In the genomic region with DNA sequence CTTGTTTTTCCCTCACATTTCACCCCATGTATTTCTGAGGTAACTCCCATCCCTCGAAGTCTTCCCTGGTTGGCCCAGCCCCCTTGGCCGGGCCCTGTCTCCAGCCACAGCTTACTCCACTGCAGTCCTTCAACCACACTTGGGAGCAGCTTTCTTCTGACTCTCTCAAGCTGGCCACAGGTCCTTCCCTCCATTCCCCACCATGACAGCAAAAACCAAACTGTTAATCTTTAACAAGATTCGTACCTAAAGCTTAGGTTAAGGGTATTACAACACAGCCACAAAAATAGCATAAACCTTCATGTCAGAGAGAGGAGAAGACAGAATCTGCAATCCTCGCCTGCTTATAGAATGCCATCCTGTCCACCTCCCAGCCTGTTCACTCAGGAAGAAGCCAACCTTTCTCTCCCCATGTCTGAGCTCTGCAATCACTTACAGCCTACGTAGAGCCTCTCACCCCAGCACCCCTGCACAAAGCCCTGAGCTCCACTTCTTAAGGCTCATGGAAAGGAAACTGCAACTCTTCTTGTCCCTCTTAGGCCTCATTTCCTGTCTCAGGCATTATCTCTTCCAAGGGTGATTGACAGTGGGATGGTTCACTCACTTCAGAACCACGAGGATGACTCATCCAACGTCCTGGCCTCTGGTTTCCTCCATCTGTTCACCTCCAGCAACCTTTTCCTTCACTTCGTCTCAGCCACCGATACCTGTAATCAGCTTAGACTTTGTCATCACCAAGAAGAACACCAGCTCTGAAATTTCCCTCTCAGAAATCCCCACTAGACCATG, we compare ENCODE assay signal across 7 cellular contexts.
A peak's percentile ranks its signal among the peaks of the same experiment; 100 is the strongest.
DNase-seq lines count a peak whose midpoint lies in the region; ATAC-seq lines count a peak whose summit lies in the region.

No MANE protein-coding gene starts in this region.

- H3K4me3 Mint-ChIP-seq in activated T-cell treated with anti-CD3 and anti-CD28 coated beads, Interleukin-2, amount 50 U/mL, for 72 hours = peak overlapping the region; percentile 79 to 83
- H3K4me3 Mint-ChIP-seq in naive thymus-derived CD8-positive, alpha-beta T cell = peak overlapping the region in 1 of 10 donors; percentile 5

- ATAC-seq in GM19023 (IDR thresholded peaks at IDR 0.05; ENCODE audit: unreplicated experiment) (peak; percentile 88), HG02938 (IDR thresholded peaks at IDR 0.05; ENCODE audit: unreplicated experiment) (peak; percentile 90)
- peak; percentile 90 to 91 for ATAC-seq in activated T-cell treated with anti-CD3 and anti-CD28 coated beads, Interleukin-2, amount 50 U/mL, for 72 hours (replicated peaks in 1 of 2)
- peak; percentile 30 to 53 for ATAC-seq in naive thymus-derived CD8-positive, alpha-beta T cell

- peak; percentile 3 for DNase-seq in NCI-H510A (lab: John Stamatoyannopoulos, UW)
- peak; percentile 78 to 89 for DNase-seq in activated T-cell treated with anti-CD3 and anti-CD28 coated beads, Interleukin-2, amount 50 U/mL, for 72 hours
- DNase-seq in naive thymus-derived CD8-positive, alpha-beta T cell = no peak
- no peak for DNase-seq in cerebellum (ENCODE audit: low spot score)
- no peak for DNase-seq in pons (ENCODE audit: low spot score)

- H3K4me1 Mint-ChIP-seq in activated T-cell treated with anti-CD3 and anti-CD28 coated beads, Interleukin-2, amount 50 U/mL, for 72 hours (ENCODE audit: low read depth) = peaks cover 83% of the 10 kb centered on the region
- peaks cover 11 to 16% (median 14%) of the 10 kb centered on the region in 4 donors for H3K4me1 Mint-ChIP-seq in naive thymus-derived CD8-positive, alpha-beta T cell

- peak overlapping the region; percentile 93 for H3K27ac Mint-ChIP-seq in activated T-cell treated with anti-CD3 and anti-CD28 coated beads, Interleukin-2, amount 50 U/mL, for 72 hours
- H3K27ac Mint-ChIP-seq in naive thymus-derived CD8-positive, alpha-beta T cell = peak overlapping the region in 7 of 10 donors; percentile 21 to 82 (median 60)

- H3K27me3 Mint-ChIP-seq in activated T-cell treated with anti-CD3 and anti-CD28 coated beads, Interleukin-2, amount 50 U/mL, for 72 hours (ENCODE audit: low read depth) = no peaks in the 10 kb centered on the region
- H3K27me3 Mint-ChIP-seq in naive thymus-derived CD8-positive, alpha-beta T cell = no peaks in the 10 kb centered on the region

- POLR2A ChIA-PET in naive thymus-derived CD8-positive, alpha-beta T cell (lab: Charles Lee) = no interaction called here

- peaks cover 10 to 13% of the 10 kb centered on the region in 2 donors for H3K36me3 Mint-ChIP-seq in activated T-cell treated with anti-CD3 and anti-CD28 coated beads, Interleukin-2, amount 50 U/mL, for 72 hours (ENCODE audit: insufficient read depth in 2 of 2)
- H3K36me3 Mint-ChIP-seq in naive thymus-derived CD8-positive, alpha-beta T cell = no peaks in the 10 kb centered on the region

- peaks cover 2 to 11% of the 10 kb centered on the region in 2 donors for H3K9me3 Mint-ChIP-seq in activated T-cell treated with anti-CD3 and anti-CD28 coated beads, Interleukin-2, amount 50 U/mL, for 72 hours
- peaks cover 0 to 3% (median 0%) of the 10 kb centered on the region in 9 donors for H3K9me3 Mint-ChIP-seq in naive thymus-derived CD8-positive, alpha-beta T cell

Comparison
In these comparisons a context has a peak if more than half of its experiments do, and no peak if none do; other contexts are left out.
1. DNase-seq: peak in NCI-H510A (single experiment) and activated T-cell treated with anti-CD3 and anti-CD28 coated beads, Interleukin-2, amount 50 U/mL, for 72 hours (2 of 2); none in naive thymus-derived CD8-positive, alpha-beta T cell (0 of 10), cerebellum (single experiment) and pons (single experiment).
2. Peak in every context shown above with its lines, with median percentiles within 50 percentile points of each other: ATAC-seq.